14 cellular contexts compared by ENCODE assay signal in the genomic region with DNA sequence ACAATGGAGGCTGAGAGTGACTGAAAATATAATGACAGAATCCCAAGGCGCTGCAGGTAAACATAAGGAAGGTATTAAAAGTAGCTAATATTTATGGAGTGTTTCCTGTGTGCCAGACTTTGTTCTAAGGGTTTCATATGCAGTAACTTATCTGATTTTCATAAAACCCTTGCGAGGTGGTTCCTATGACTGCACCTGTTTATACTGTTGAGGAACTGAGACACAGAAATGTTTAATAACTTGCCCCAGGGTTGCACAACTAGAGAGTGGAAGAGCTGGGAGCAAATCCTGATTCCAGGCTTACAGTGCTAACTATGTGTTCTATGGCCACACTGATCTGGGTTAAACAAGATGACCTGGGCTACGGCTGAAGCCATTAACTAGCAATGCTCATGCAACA. TPM values are rescaled to one million over a fixed set of nuclear protein-coding genes. Genes with fewer than 3 reads are reported as not detected.
DNase-seq lines count a peak whose midpoint lies in the region; ATAC-seq lines count a peak whose summit lies in the region.
"Had no signal": no experiment of that assay in that cellular context is flagged by ENCODE, and none has a peak within 500 bp of the region (broad histone marks: within the 10 kb centered on the region; RNA-seq: fewer than 3 reads in every experiment).

No MANE protein-coding gene starts in this region.

- ATAC-seq in GM21447 (IDR thresholded peaks at IDR 0.05; ENCODE audit: unreplicated experiment): peak; percentile 35
- no peak for ATAC-seq in activated T-helper 17 cell treated with anti-CD3 and anti-CD28 coated beads, Interleukin-2, amount 50 U/mL, for 72 hours (replicated peaks)
- no peak for ATAC-seq in stimulated activated effector memory CD8-positive, alpha-beta T cell treated with anti-CD3 and anti-CD28 coated beads, Interleukin-12 subunit alpha, Interleukin-12 subunit beta, amount 100 ng/mL, for 72 hours

- H3K4me1 Mint-ChIP-seq in activated CD4-positive, alpha-beta T cell treated with anti-CD3 and anti-CD28 coated beads, Interleukin-2, amount 10 ng/mL, durations not matched to agents 7 days and 5 days: peaks cover 72% of the 10 kb centered on the region
- peaks cover 30% of the 10 kb centered on the region for H3K4me1 Mint-ChIP-seq in activated T-helper 17 cell treated with anti-CD3 and anti-CD28 coated beads, Interleukin-2, amount 50 U/mL, for 72 hours
- H3K4me1 Mint-ChIP-seq in stimulated activated effector memory CD8-positive, alpha-beta T cell treated with anti-CD3 and anti-CD28 coated beads, Interleukin-12 subunit alpha, Interleukin-12 subunit beta, amount 100 ng/mL, for 72 hours: peaks cover 59% of the 10 kb centered on the region

- POLR2A ChIA-PET in activated CD4-positive, alpha-beta T cell treated with anti-CD3 and anti-CD28 coated beads, Interleukin-2, amount 10 ng/mL, durations not matched to agents 7 days and 5 days (lab: Charles Lee): no interaction called here

- CTCF ChIA-PET in activated CD4-positive, alpha-beta T cell treated with anti-CD3 and anti-CD28 coated beads, Interleukin-2, amount 10 ng/mL, durations not matched to agents 7 days and 5 days (lab: Charles Lee): interaction anchor here (0.8 to 2.1 kb wide), 3 partner anchors 9 to 14 kb away, joined by 3 to 8 read pairs (median 3); no protein-coding TSS in a partner anchor

- DNase-seq in activated CD4-positive, alpha-beta T cell treated with anti-CD3 and anti-CD28 coated beads, Interleukin-2, amount 10 ng/mL, durations not matched to agents 7 days and 5 days: no peak
- no peak for DNase-seq in activated CD4-positive, alpha-beta T cell treated with anti-CD3 and anti-CD28 coated beads, Interleukin-2, amount 50 U/mL, for 4 hours
- DNase-seq in stimulated activated effector memory CD8-positive, alpha-beta T cell treated with anti-CD3 and anti-CD28 coated beads, Interleukin-12 subunit alpha, Interleukin-12 subunit beta, amount 100 ng/mL, for 72 hours (ENCODE audit: low spot score in 2 of 2): no peak
- DNase-seq in activated CD4-positive, CD25-positive, alpha-beta regulatory T cell treated with anti-CD3 and anti-CD28 coated beads, Interleukin-2, amount 50 U/mL, for 72 hours: no peak
- no peak for DNase-seq in HK-2 (ENCODE audit: unreplicated experiment)
- no peak for DNase-seq in activated CD4-positive, CD25-positive, alpha-beta regulatory T cell (lab: John Stamatoyannopoulos, UW)
- DNase-seq: ACHN, amniotic stem cell, NCI-H1092, occipital lobe, OCI-M1 had no signal

- peaks cover 71% of the 10 kb centered on the region for H3K36me3 Mint-ChIP-seq in activated CD4-positive, alpha-beta T cell treated with anti-CD3 and anti-CD28 coated beads, Interleukin-2, amount 10 ng/mL, durations not matched to agents 7 days and 5 days (ENCODE audit: low read depth)
- H3K36me3 Mint-ChIP-seq in activated T-helper 17 cell treated with anti-CD3 and anti-CD28 coated beads, Interleukin-2, amount 50 U/mL, for 72 hours (ENCODE audit: low read depth): peaks cover 8% of the 10 kb centered on the region
- peaks cover 54% of the 10 kb centered on the region for H3K36me3 Mint-ChIP-seq in stimulated activated effector memory CD8-positive, alpha-beta T cell treated with anti-CD3 and anti-CD28 coated beads, Interleukin-12 subunit alpha, Interleukin-12 subunit beta, amount 100 ng/mL, for 72 hours

- H3K9me3 Mint-ChIP-seq in activated CD4-positive, alpha-beta T cell treated with anti-CD3 and anti-CD28 coated beads, Interleukin-2, amount 10 ng/mL, durations not matched to agents 7 days and 5 days: no peaks in the 10 kb centered on the region
- no peaks in the 10 kb centered on the region for H3K9me3 Mint-ChIP-seq in activated T-helper 17 cell treated with anti-CD3 and anti-CD28 coated beads, Interleukin-2, amount 50 U/mL, for 72 hours
- no peaks in the 10 kb centered on the region for H3K9me3 Mint-ChIP-seq in stimulated activated effector memory CD8-positive, alpha-beta T cell treated with anti-CD3 and anti-CD28 coated beads, Interleukin-12 subunit alpha, Interleukin-12 subunit beta, amount 100 ng/mL, for 72 hours

- H3K27ac Mint-ChIP-seq in activated CD4-positive, alpha-beta T cell treated with anti-CD3 and anti-CD28 coated beads, Interleukin-2, amount 10 ng/mL, durations not matched to agents 7 days and 5 days: peak overlapping the region; percentile 23
- H3K27ac Mint-ChIP-seq in activated T-helper 17 cell treated with anti-CD3 and anti-CD28 coated beads, Interleukin-2, amount 50 U/mL, for 72 hours: peak overlapping the region; percentile 79
- H3K27ac Mint-ChIP-seq in stimulated activated effector memory CD8-positive, alpha-beta T cell treated with anti-CD3 and anti-CD28 coated beads, Interleukin-12 subunit alpha, Interleukin-12 subunit beta, amount 100 ng/mL, for 72 hours: no peak overlapping the region

- no peaks in the 10 kb centered on the region for H3K27me3 Mint-ChIP-seq in activated CD4-positive, alpha-beta T cell treated with anti-CD3 and anti-CD28 coated beads, Interleukin-2, amount 10 ng/mL, durations not matched to agents 7 days and 5 days
- no peaks in the 10 kb centered on the region for H3K27me3 Mint-ChIP-seq in activated T-helper 17 cell treated with anti-CD3 and anti-CD28 coated beads, Interleukin-2, amount 50 U/mL, for 72 hours

- H3K4me3 Mint-ChIP-seq in activated CD4-positive, alpha-beta T cell treated with anti-CD3 and anti-CD28 coated beads, Interleukin-2, amount 10 ng/mL, durations not matched to agents 7 days and 5 days: peak overlapping the region; percentile 99
- peak overlapping the region; percentile 93 for H3K4me3 Mint-ChIP-seq in activated T-helper 17 cell treated with anti-CD3 and anti-CD28 coated beads, Interleukin-2, amount 50 U/mL, for 72 hours
- H3K4me3 Mint-ChIP-seq in stimulated activated effector memory CD8-positive, alpha-beta T cell treated with anti-CD3 and anti-CD28 coated beads, Interleukin-12 subunit alpha, Interleukin-12 subunit beta, amount 100 ng/mL, for 72 hours: peak overlapping the region; percentile 94

RNA-seq across cellular contexts. Expression of a gene that starts 2.4 kb away (rescaled TPM):
- 100 to 1,000 TPM; 168 to 188 TPM for total RNA-seq in activated CD4-positive, alpha-beta T cell treated with anti-CD3 and anti-CD28 coated beads, Interleukin-2, amount 10 ng/mL, durations not matched to agents 7 days and 5 days
- total RNA-seq in activated T-helper 17 cell treated with anti-CD3 and anti-CD28 coated beads, Interleukin-2, amount 50 U/mL, for 72 hours: 10 to 100 TPM; 53.1 to 56.8 TPM

RNA-seq across cellular contexts. Expression of a gene that starts 8.1 kb away (rescaled TPM):
- 10 to 100 TPM; 53.3 to 58.8 TPM for total RNA-seq in activated CD4-positive, alpha-beta T cell treated with anti-CD3 and anti-CD28 coated beads, Interleukin-2, amount 10 ng/mL, durations not matched to agents 7 days and 5 days
- 10 to 100 TPM; 60.8 to 91.7 TPM for total RNA-seq in activated T-helper 17 cell treated with anti-CD3 and anti-CD28 coated beads, Interleukin-2, amount 50 U/mL, for 72 hours
- total RNA-seq: lung microvascular endothelial cell had no signal
